Comparison of ENCODE assay signal across 8 cellular contexts in the genomic region with DNA sequence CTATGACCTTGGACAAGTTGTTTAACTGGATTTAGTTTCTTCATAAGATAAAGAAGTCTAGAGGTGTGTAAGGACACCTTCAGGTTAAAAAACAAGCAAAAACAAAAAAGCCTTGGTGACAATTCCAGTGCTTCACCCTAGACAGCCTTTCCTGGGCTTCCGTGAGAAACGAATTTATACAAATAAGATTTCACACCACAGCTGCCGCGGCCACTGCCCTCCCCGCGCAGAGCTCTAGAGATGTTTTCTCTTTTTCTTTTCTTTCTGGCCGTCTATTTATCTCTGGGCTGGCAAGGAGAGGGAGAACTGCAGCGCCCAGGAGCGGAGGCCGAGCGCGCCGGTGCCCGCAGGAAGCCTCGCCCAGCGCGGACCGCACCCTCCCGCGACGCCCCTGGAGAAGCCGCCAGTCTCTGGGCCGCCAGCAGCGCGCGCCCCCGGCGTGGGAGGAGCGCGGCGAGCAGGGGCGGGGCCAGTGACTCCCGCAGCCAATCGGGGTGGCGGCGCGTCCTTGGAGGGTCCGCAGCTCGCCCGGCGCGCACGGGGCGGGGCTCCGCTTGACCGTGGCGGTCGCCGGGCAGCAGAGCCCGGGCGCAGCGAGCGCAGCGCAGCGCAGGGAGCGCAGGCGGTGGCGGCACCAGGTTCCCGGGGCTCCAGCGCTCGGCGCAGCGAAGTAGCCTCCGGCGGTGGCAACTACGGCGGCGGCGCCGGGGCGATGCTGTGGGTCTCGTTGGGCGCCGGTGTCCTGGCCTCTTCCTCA.
A peak's percentile ranks its signal among the peaks of the same experiment; 100 is the strongest.
DNase-seq lines count a peak whose midpoint lies in the region; ATAC-seq and TF ChIP-seq lines count a peak whose summit lies in the region.

No MANE protein-coding gene starts in this region.

- no peaks in the 10 kb centered on the region for H3K36me3 ChIP-seq in neural cell (ENCODE audit: insufficient read depth, low read length)

- H3K4me1 ChIP-seq in foreskin keratinocyte = no peaks in the 10 kb centered on the region

- peak; percentile 24 for DNase-seq in DMS79 (lab: John Stamatoyannopoulos, UW)
- DNase-seq in KG1 (lab: John Stamatoyannopoulos, UW) = peak; percentile 49
- peak; percentile 88 for DNase-seq in RPMI7951 (ENCODE audit: low read depth)
- peak; percentile 71 for DNase-seq in activated effector memory CD4-positive, alpha-beta T cell treated with Interleukin-2 at 50 U/mL for 16 hours
- DNase-seq in foreskin keratinocyte = peak; percentile 10 to 26

- peak overlapping the region; percentile 73 for H3K4me3 Mint-ChIP-seq in stimulated activated naive CD8-positive, alpha-beta T cell treated with anti-CD3 and anti-CD28 coated beads, Interleukin-15, Interleukin-2, amounts not matched to agents 100 ng/mL and 50 ng/mL, for 24 hours

- no peaks in the 10 kb centered on the region for H3F3A ChIP-seq in neural cell (ENCODE audit: insufficient read depth, low read length, poor library complexity, severe bottlenecking)

- H3K79me2 ChIP-seq in neural cell (replicated peaks; ENCODE audit: insufficient read depth, low read length) = no peaks in the 10 kb centered on the region

- peaks cover 53% of the 10 kb centered on the region for H3K27me3 ChIP-seq in foreskin keratinocyte
- H3K27me3 ChIP-seq in neural cell (ENCODE audit: insufficient read depth, low read depth, low read length) = peaks cover 17% of the 10 kb centered on the region

- no peak overlapping the region for H3K27ac ChIP-seq in foreskin keratinocyte
- no peak overlapping the region for H3K27ac ChIP-seq in neural cell (ENCODE audit: low read length)

- H3K9ac ChIP-seq in neural cell (ENCODE audit: low read length) = peak overlapping the region; percentile 47

- no peaks in the 10 kb centered on the region for H3K36me3 Mint-ChIP-seq in stimulated activated naive CD8-positive, alpha-beta T cell treated with anti-CD3 and anti-CD28 coated beads, Interleukin-15, Interleukin-2, amounts not matched to agents 100 ng/mL and 50 ng/mL, for 24 hours (ENCODE audit: low read depth)

- peak overlapping the region; percentile 24 for H2AFZ ChIP-seq in neural cell (ENCODE audit: low read depth, low read length)

- no peaks in the 10 kb centered on the region for H3K9me3 ChIP-seq in neural cell (ENCODE audit: low read length)

- no peaks in the 10 kb centered on the region for H4K20me1 ChIP-seq in neural cell (ENCODE audit: insufficient read depth)

- H3K27me3 Mint-ChIP-seq in stimulated activated naive CD8-positive, alpha-beta T cell treated with anti-CD3 and anti-CD28 coated beads, Interleukin-15, Interleukin-2, amounts not matched to agents 100 ng/mL and 50 ng/mL, for 24 hours = peaks cover 47% of the 10 kb centered on the region

- no peaks in the 10 kb centered on the region for H3K9me3 Mint-ChIP-seq in stimulated activated naive CD8-positive, alpha-beta T cell treated with anti-CD3 and anti-CD28 coated beads, Interleukin-15, Interleukin-2, amounts not matched to agents 100 ng/mL and 50 ng/mL, for 24 hours

- TF ChIP-seq CTCF in foreskin keratinocyte (conservative IDR thresholded peaks at IDR 0.05) = no peak
- no peak for TF ChIP-seq CTCF in neural cell (IDR thresholded peaks at IDR 0.05; ENCODE audit: poor library complexity, severe bottlenecking)

- H3K4me3 ChIP-seq in neural cell (ENCODE audit: low read length) = peak overlapping the region; percentile 80

- peaks cover 10% of the 10 kb centered on the region for H3K4me1 Mint-ChIP-seq in stimulated activated naive CD8-positive, alpha-beta T cell treated with anti-CD3 and anti-CD28 coated beads, Interleukin-15, Interleukin-2, amounts not matched to agents 100 ng/mL and 50 ng/mL, for 24 hours (ENCODE audit: low read depth)

- H3K27ac Mint-ChIP-seq in stimulated activated naive CD8-positive, alpha-beta T cell treated with anti-CD3 and anti-CD28 coated beads, Interleukin-15, Interleukin-2, amounts not matched to agents 100 ng/mL and 50 ng/mL, for 24 hours = no peak overlapping the region

- H3K9me2 ChIP-seq in neural cell (ENCODE audit: insufficient read depth, low read length) = no peaks in the 10 kb centered on the region

- peak; percentile 27 for TF ChIP-seq RAD21 in neural cell (conservative IDR thresholded peaks at IDR 0.05)

- ATAC-seq in GM21825 (IDR thresholded peaks at IDR 0.05; ENCODE audit: unreplicated experiment) = peak; percentile 97
- peak; percentile 94 for ATAC-seq in foreskin keratinocyte

- H3K4me2 ChIP-seq in neural cell (ENCODE audit: low read length) = peak overlapping the region; percentile 59

- peak; percentile 28 for TF ChIP-seq EP300 in neural cell (conservative IDR thresholded peaks at IDR 0.05; ENCODE audit: poor library complexity, severe bottlenecking)

TF ChIP-seq in neural cell, 6 proteins besides CTCF, POLR2A, EP300 and RAD21:
- TF ChIP-seq POLR2AphosphoS5 (IDR thresholded peaks at IDR 0.05) = peak; percentile 26
- peak; percentile 22 for TF ChIP-seq SMC3 (conservative IDR thresholded peaks at IDR 0.05; ENCODE audit: poor library complexity)
- TF ChIP-seq TAF1 (IDR thresholded peaks at IDR 0.05; ENCODE audit: low read depth) = no peak

Comparison
In these comparisons a context has a peak if more than half of its experiments do, and no peak if none do; other contexts are left out.
1. DNase-seq: peak in every context shown above with its lines; median percentile 88 in RPMI7951; 71 in activated effector memory CD4-positive, alpha-beta T cell treated with Interleukin-2 at 50 U/mL for 16 hours; 49 in KG1; 24 in DMS79; 18 in foreskin keratinocyte.